8 cellular contexts compared by ENCODE assay signal in the genomic region with DNA sequence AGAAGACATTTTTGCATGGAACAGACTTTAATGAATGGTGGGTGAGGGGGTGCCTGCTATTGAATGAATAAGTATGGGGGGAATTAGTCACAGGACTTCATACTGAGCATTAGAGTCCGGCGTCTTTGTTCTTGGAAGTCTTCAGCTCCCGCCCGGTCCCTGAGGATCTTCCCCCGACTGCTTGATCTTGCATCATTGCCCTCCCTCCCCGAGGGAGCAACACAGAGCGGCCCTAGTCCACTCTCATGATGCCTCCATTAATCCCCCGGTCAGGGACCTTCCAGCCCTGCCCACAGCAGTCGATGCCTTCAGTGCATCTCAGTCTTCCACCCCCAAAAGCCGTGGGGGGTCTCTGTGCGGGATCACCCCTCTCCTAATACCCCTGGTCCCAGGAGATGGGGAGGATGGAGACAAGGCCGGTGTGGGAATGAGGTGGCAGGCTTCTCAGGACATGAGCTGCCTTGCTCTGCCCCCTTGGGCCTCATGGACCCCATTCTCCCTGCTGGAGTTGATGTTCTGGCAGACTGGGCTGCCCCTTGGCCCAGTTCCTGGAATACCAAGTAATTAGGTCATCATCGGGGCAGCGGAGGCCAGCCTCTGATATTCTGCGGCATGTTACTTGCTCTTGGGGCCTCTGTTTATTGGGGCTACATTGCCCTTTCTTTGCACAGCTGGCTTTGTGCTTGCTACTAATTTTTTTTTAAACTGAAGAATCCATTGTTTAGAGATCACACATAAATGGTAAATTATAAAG.
DNase-seq lines count a peak whose midpoint lies in the region; FAIRE-seq and TF ChIP-seq lines count a peak whose summit lies in the region.
"Not testable (repeated sequence)": the region's sequence is repeated elsewhere in the genome, so short reads cannot be mapped to it uniquely, and the experiment has no call there.

No MANE protein-coding gene starts in this region.

- not testable (repeated sequence) for H2AFZ ChIP-seq in osteoblast (ENCODE audit: low read length)

- not testable (repeated sequence) for H3K27me3 ChIP-seq in adipocyte (replicated peaks; ENCODE audit: control insufficient read depth, insufficient read depth, low read length); dorsolateral prefrontal cortex; osteoblast (ENCODE audit: insufficient read depth, low read length)

- intact Hi-C loops in dorsolateral prefrontal cortex (cut with DNase I), result not testable (repeated sequence)

- not testable (repeated sequence) for H3K79me2 ChIP-seq in osteoblast (ENCODE audit: insufficient read depth, low read length)

- not testable (repeated sequence) for H4K20me1 ChIP-seq in osteoblast (ENCODE audit: insufficient read depth, low read length)

- H3K27ac ChIP-seq in dorsolateral prefrontal cortex, result peak overlapping the region in 8 of 59 donors; percentile 26 to 74 (median 49)
- H3K27ac ChIP-seq in osteoblast (ENCODE audit: low read depth, low read length), result not testable (repeated sequence)

- not testable (repeated sequence) for TF ChIP-seq CTCF in dorsolateral prefrontal cortex (IDR thresholded peaks at IDR 0.05 in 54 of 56, conservative IDR thresholded peaks at IDR 0.05 in 2 of 56; ENCODE audit: low read depth in 1 of 56, partially characterized antibody in 56 of 56); osteoblast (IDR thresholded peaks at IDR 0.05; ENCODE audit: extremely low read depth, low read depth, low read length)

- peaks cover 14% of the 10 kb centered on the region for H3K4me1 ChIP-seq in adipocyte (ENCODE audit: control insufficient read depth, insufficient read depth, low read length)
- not testable (repeated sequence) for H3K4me1 ChIP-seq in osteoblast (ENCODE audit: insufficient read depth, low read length)

- DNase-seq in AG08395 (ENCODE audit: low spot score) (peak; percentile 33), H54 (ENCODE audit: insufficient read length, low spot score) (peak; percentile 1), dorsolateral prefrontal cortex (peak in 8 of 10 donors; percentile 14 to 67 (median 64)), germinal center (ENCODE audit: low spot score) (peak; percentile 0), hepatic stellate cell (ENCODE audit: low spot score) (peak; percentile 24), osteoblast (ENCODE audit: insufficient read length, low spot score, missing footprints) (peak; percentile 72), superior temporal gyrus (ENCODE audit: extremely low spot score) (peak; percentile 30)
- not testable (repeated sequence) for DNase-seq in adipocyte (ENCODE audit: low read depth)

- H3K4me3 ChIP-seq in adipocyte (ENCODE audit: low read length), result peak overlapping the region; percentile 12
- not testable (repeated sequence) for H3K4me3 ChIP-seq in dorsolateral prefrontal cortex; osteoblast (ENCODE audit: insufficient read depth, low read length)

- FAIRE-seq in H54 (lab: Jason Lieb, UNC), result not testable (repeated sequence)

- H3K9ac ChIP-seq in adipocyte (ENCODE audit: low read length), result not testable (repeated sequence)

- not testable (repeated sequence) for H3K36me3 ChIP-seq in adipocyte (ENCODE audit: control insufficient read depth, insufficient read depth, low read length, severe bottlenecking); osteoblast (ENCODE audit: insufficient read depth, low read length)

- H3K4me2 ChIP-seq in osteoblast (ENCODE audit: insufficient read depth, low read length), result not testable (repeated sequence)

- not testable (repeated sequence) for H3K9me3 ChIP-seq in adipocyte (ENCODE audit: control insufficient read depth, low read length); osteoblast (ENCODE audit: low read depth, low read length)

- not testable (repeated sequence) for TF ChIP-seq POLR2A in H54 (IDR thresholded peaks at IDR 0.05; ENCODE audit: low read depth, low read length)
